8 cellular contexts compared by ENCODE assay signal in genomic region chr17:7351665-7352558, GRCh38. TPM values are rescaled to one million over a fixed set of nuclear protein-coding genes. Genes with fewer than 3 reads are reported as not detected.
DNase-seq lines count a peak whose midpoint lies in the region; ATAC-seq and TF ChIP-seq lines count a peak whose summit lies in the region.

Gene KCTD11 (plus strand): TSS chr17:7352162.

- peaks cover 0 to 33% (median 4%) of the 10 kb centered on the region in 3 donors for H3K36me3 Mint-ChIP-seq in CD8-positive, alpha-beta memory T cell

- TF ChIP-seq CTCF in uterus (IDR thresholded peaks at IDR 0.05), result peak; percentile 41 to 85 (median 62)

- H3K4me1 ChIP-seq in CD8-positive, alpha-beta memory T cell (ENCODE audit: insufficient read depth, low read length), result peaks cover 30% of the 10 kb centered on the region
- H3K4me1 ChIP-seq in uterus, result peaks cover 0 to 8% of the 10 kb centered on the region in 2 donors

- ATAC-seq in GM19468 (IDR thresholded peaks at IDR 0.05; ENCODE audit: extremely low read depth, unreplicated experiment) (peak; percentile 21), left cardiac atrium (peak; percentile 79 to 80)

- peaks cover 13% of the 10 kb centered on the region for H3K36me3 ChIP-seq in CD8-positive, alpha-beta memory T cell (ENCODE audit: insufficient read depth, low read length)
- no peaks in the 10 kb centered on the region for H3K36me3 ChIP-seq in uterus

- POLR2A ChIA-PET in CD8-positive, alpha-beta memory T cell (lab: Charles Lee), result interaction anchor here (1.0 to 3.0 kb wide), 4 partner anchors 15 to 335 kb away, joined by 4 to 24 read pairs (median 13); partner anchors contain the start of genes ACAP1, NEURL4, TP53 and WRAP53

- H3K4me1 Mint-ChIP-seq in CD8-positive, alpha-beta memory T cell, result peaks cover 32 to 65% (median 34%) of the 10 kb centered on the region in 3 donors

- peak within 1 kb of the TSS; percentile 83 to 93 (median 87) for H3K4me3 Mint-ChIP-seq in CD8-positive, alpha-beta memory T cell

- H3K9me3 Mint-ChIP-seq in CD8-positive, alpha-beta memory T cell, result no peaks in the 10 kb centered on the region

- H3K9me3 ChIP-seq in CD8-positive, alpha-beta memory T cell (ENCODE audit: low read length), result no peaks in the 10 kb centered on the region
- H3K9me3 ChIP-seq in uterus, result no peaks in the 10 kb centered on the region

- H3K27me3 ChIP-seq in CD8-positive, alpha-beta memory T cell (ENCODE audit: insufficient read depth, low read length, poor library complexity, severe bottlenecking), result no peaks in the 10 kb centered on the region
- no peaks in the 10 kb centered on the region for H3K27me3 ChIP-seq in uterus

- H3K27ac ChIP-seq in CD8-positive, alpha-beta memory T cell (ENCODE audit: low read depth, low read length), result peak within 1 kb of the TSS; percentile 67
- peak within 1 kb of the TSS; percentile 95 to 97 for H3K27ac ChIP-seq in uterus

- no peaks in the 10 kb centered on the region for H3K27me3 Mint-ChIP-seq in CD8-positive, alpha-beta memory T cell

- intact Hi-C loops in left cardiac atrium (cut with DNase I) (loop anchor here in 1 of 2 donors (2.0 kb wide), 1 partner anchor 209 kb away; the partner anchor contains the start of gene SENP3), posterior vena cava (cut with DNase I) (loop anchor here in 1 of 2 donors (10.0 kb wide), 2 partner anchors 83 to 213 kb away; partner anchors contain the start of genes FGF11, SENP3 and TMEM102), uterus (cut with DNase I; ENCODE audit: low total_unique reads) (loop anchor here (10.0 kb wide), 1 partner anchor 233 kb away; the partner anchor contains the start of gene MPDU1)

- TF ChIP-seq POLR2A in uterus (IDR thresholded peaks at IDR 0.05), result peak; percentile 19 to 65

- CTCF ChIA-PET in CD8-positive, alpha-beta memory T cell (lab: Charles Lee), result interaction anchor here (0.5 to 9.3 kb wide), 14 partner anchors 9 to 306 kb away, joined by 3 to 79 read pairs (median 4); partner anchors contain the start of genes ACAP1 and NEURL4

- DNase-seq in CD8-positive, alpha-beta memory T cell, result peak; percentile 62 to 90 (median 80)
- DNase-seq in HT-29 (ENCODE audit: low spot score) (peak; percentile 86), SW480 (ENCODE audit: low spot score) (peak; percentile 98), amniotic epithelial cell (ENCODE audit: low read depth) (peak; percentile 79), left cardiac atrium (peak; percentile 93), posterior vena cava (ENCODE audit: low spot score) (peak; percentile 98), uterus (peak; percentile 88 to 93)

- peak within 1 kb of the TSS; percentile 90 to 98 (median 96) for H3K27ac Mint-ChIP-seq in CD8-positive, alpha-beta memory T cell

- H3K4me3 ChIP-seq in CD8-positive, alpha-beta memory T cell (ENCODE audit: low read length), result peak within 1 kb of the TSS; percentile 52
- H3K4me3 ChIP-seq in uterus, result peak within 1 kb of the TSS; percentile 76 to 97

RNA-seq across cellular contexts. Expression of gene KCTD11, which starts in this region (rescaled TPM):
- total RNA-seq in CD8-positive, alpha-beta memory T cell, result 1 to 10 TPM; 4.6 to 5.1 TPM
- 1.9 TPM for polyA plus RNA-seq in CD8-positive, alpha-beta memory T cell
- total RNA-seq in HT-29 (2014; rRNA removed; shearing (Covaris generic)), result 5.0 and 6.2 TPM in 2 replicates
- total RNA-seq in left cardiac atrium (1 to 10 TPM; 5.3 to 5.9 TPM), posterior vena cava (10 to 100 TPM in 1 of 2 donors, 1 to 10 TPM in 1; 8.8 to 10.0 TPM), uterus (10 to 100 TPM in 1 of 4 donors, 1 to 10 TPM in 3; 2.6 to 14.7 (median 7.2) TPM)

Comparison
In these comparisons a context has a peak if more than half of its experiments do, and no peak if none do; other contexts are left out.
1. Peak in every context shown above with its lines: DNase-seq, ATAC-seq, H3K4me3 ChIP-seq and H3K27ac ChIP-seq.